In genomic region chr3:150762662-150763121, GRCh38 we compare ENCODE assay signal across 8 cellular contexts. TPM values are rescaled to one million over a fixed set of nuclear protein-coding genes. Genes with fewer than 3 reads are reported as not detected.
DNase-seq lines count a peak whose midpoint lies in the region; ATAC-seq and TF ChIP-seq lines count a peak whose summit lies in the region.

No MANE protein-coding gene starts in this region.

- no peak for DNase-seq in upper lobe of left lung
- DNase-seq in GF-D8 (lab: John Stamatoyannopoulos, UW) = no peak
- no peak for DNase-seq in NCI-H1694 (lab: John Stamatoyannopoulos, UW)

- H3K4me3 Mint-ChIP-seq in activated T-helper 17 cell treated with anti-CD3 and anti-CD28 coated beads, Interleukin-2, amount 50 U/mL, for 72 hours = peak overlapping the region; percentile 98

- WGBS in upper lobe of left lung, 2 donors = 0% methylated on average over 8 of the region's 76 CpGs; no CpG with 5 or more reads in 1 of the 2 donors

- H3K27ac Mint-ChIP-seq in activated T-helper 17 cell treated with anti-CD3 and anti-CD28 coated beads, Interleukin-2, amount 50 U/mL, for 72 hours = peak overlapping the region; percentile 97

- no peaks in the 10 kb centered on the region for H3K9me3 ChIP-seq in upper lobe of left lung

- no peaks in the 10 kb centered on the region for H3K9me3 Mint-ChIP-seq in activated T-helper 17 cell treated with anti-CD3 and anti-CD28 coated beads, Interleukin-2, amount 50 U/mL, for 72 hours

- TF ChIP-seq EP300 in upper lobe of left lung (IDR thresholded peaks at IDR 0.05) = no peak

- H3K27ac ChIP-seq in layer of hippocampus (ENCODE audit: low read depth, low read length) = peak overlapping the region; percentile 99
- H3K27ac ChIP-seq in upper lobe of left lung = peak overlapping the region; percentile 93 to 98 (median 98)

- no peaks in the 10 kb centered on the region for H3K27me3 ChIP-seq in layer of hippocampus (ENCODE audit: control insufficient read depth, insufficient read depth, low read length)
- H3K27me3 ChIP-seq in upper lobe of left lung = no peaks in the 10 kb centered on the region

- H3K4me1 ChIP-seq in upper lobe of left lung = peaks cover 27 to 37% (median 33%) of the 10 kb centered on the region in 4 donors

- peaks cover 0 to 5% (median 0%) of the 10 kb centered on the region in 4 donors for H3K36me3 ChIP-seq in upper lobe of left lung

- TF ChIP-seq CTCF in upper lobe of left lung (IDR thresholded peaks at IDR 0.05) = peak in 2 of 6 experiments; percentile 45 to 60

- peaks cover 80% of the 10 kb centered on the region for H3K36me3 Mint-ChIP-seq in activated T-helper 17 cell treated with anti-CD3 and anti-CD28 coated beads, Interleukin-2, amount 50 U/mL, for 72 hours (ENCODE audit: low read depth)

- peak overlapping the region; percentile 66 to 87 (median 78) for H3K4me3 ChIP-seq in upper lobe of left lung

- peaks cover 44% of the 10 kb centered on the region for H3K4me1 Mint-ChIP-seq in activated T-helper 17 cell treated with anti-CD3 and anti-CD28 coated beads, Interleukin-2, amount 50 U/mL, for 72 hours

- no peaks in the 10 kb centered on the region for H3K27me3 Mint-ChIP-seq in activated T-helper 17 cell treated with anti-CD3 and anti-CD28 coated beads, Interleukin-2, amount 50 U/mL, for 72 hours

- ATAC-seq in GM18907 (IDR thresholded peaks at IDR 0.05; ENCODE audit: unreplicated experiment) (peak; percentile 2), HG02885 (IDR thresholded peaks at IDR 0.05; ENCODE audit: poor library complexity, unreplicated experiment) (peak; percentile 0), upper lobe of left lung (ENCODE audit: low FRiP score in 2 of 2) (no peak), GM18868 (IDR thresholded peaks at IDR 0.05; ENCODE audit: unreplicated experiment) (no peak)
- no peak for ATAC-seq in activated T-helper 17 cell treated with anti-CD3 and anti-CD28 coated beads, Interleukin-2, amount 50 U/mL, for 72 hours (replicated peaks)

- peak in 1 of 4 donors; percentile 96 for TF ChIP-seq POLR2A in upper lobe of left lung (IDR thresholded peaks at IDR 0.05)

RNA-seq across cellular contexts. Expression of gene SIAH2, which starts 0.3 kb away (rescaled TPM):
- 10 to 100 TPM; 42.8 to 92.4 TPM for total RNA-seq in activated T-helper 17 cell treated with anti-CD3 and anti-CD28 coated beads, Interleukin-2, amount 50 U/mL, for 72 hours
- 10 to 100 TPM; 17.6 to 45.0 (median 31.7) TPM for total RNA-seq in upper lobe of left lung

RNA-seq across cellular contexts. Expression of gene ERICH6, which starts 59.0 kb away (rescaled TPM):
- under 1 TPM in 1 of 2 donors, not detected in 1; 0.21 TPM for total RNA-seq in activated T-helper 17 cell treated with anti-CD3 and anti-CD28 coated beads, Interleukin-2, amount 50 U/mL, for 72 hours
- 1 to 10 TPM in 1 of 6 donors, not detected in 5; 2.1 TPM for total RNA-seq in upper lobe of left lung

Comparison
In these comparisons a context has a peak if more than half of its experiments do, and no peak if none do; other contexts are left out.
1. ATAC-seq: peak in GM18907 (single experiment) and HG02885 (single experiment); none in activated T-helper 17 cell treated with anti-CD3 and anti-CD28 coated beads, Interleukin-2, amount 50 U/mL, for 72 hours (single experiment), upper lobe of left lung (0 of 2) and GM18868 (single experiment).